9 cellular contexts compared by ENCODE assay signal in genomic region chr17:77246110-77247047, GRCh38.
DNase-seq lines count a peak whose midpoint lies in the region; ATAC-seq, FAIRE-seq and TF ChIP-seq lines count a peak whose summit lies in the region.
"Had no signal": no experiment of that assay in that cellular context is flagged by ENCODE, and none has a peak within 500 bp of the region (broad histone marks: within the 10 kb centered on the region; RNA-seq: fewer than 3 reads in every experiment).

No MANE protein-coding gene starts in this region.

- peaks cover 14% of the 10 kb centered on the region for H3K27me3 Mint-ChIP-seq in activated CD4-positive, alpha-beta memory T cell treated with anti-CD3 and anti-CD28 coated beads for 36 hours

- no peaks in the 10 kb centered on the region for H3K9me3 Mint-ChIP-seq in activated CD4-positive, alpha-beta memory T cell treated with anti-CD3 and anti-CD28 coated beads for 36 hours

- H3K4me1 ChIP-seq in keratinocyte (ENCODE audit: control insufficient read depth, extremely low read depth, insufficient read depth, low read length) (peaks cover 7% of the 10 kb centered on the region), thymus (ENCODE audit: control insufficient read depth, insufficient read depth, low read length) (peaks cover 2% of the 10 kb centered on the region)

- H3K9me3 ChIP-seq in keratinocyte (ENCODE audit: control insufficient read depth, low read depth, low read length) (no peaks in the 10 kb centered on the region), thymus (ENCODE audit: control insufficient read depth) (no peaks in the 10 kb centered on the region)

- no peaks in the 10 kb centered on the region for H4K20me1 ChIP-seq in keratinocyte (ENCODE audit: control insufficient read depth, extremely low read depth, insufficient read depth, low read length)

- dilution Hi-C loops in keratinocyte (cut with MboI; ENCODE audit: extremely low pct_ligation_motif_present, low sequenced_read_pairs): no loop called here

- H3K9me1 ChIP-seq in keratinocyte (ENCODE audit: control insufficient read depth, extremely low read depth, insufficient read depth, low read length): no peaks in the 10 kb centered on the region

- H3K27me3 ChIP-seq in keratinocyte (ENCODE audit: control insufficient read depth, extremely low read depth, insufficient read depth, low read length): peaks cover 16% of the 10 kb centered on the region
- no peaks in the 10 kb centered on the region for H3K27me3 ChIP-seq in thymus (ENCODE audit: control insufficient read depth, insufficient read depth)

- no peaks in the 10 kb centered on the region for H3K79me2 ChIP-seq in keratinocyte (ENCODE audit: control insufficient read depth, insufficient read depth, low read length)

- no peaks in the 10 kb centered on the region for H3K36me3 Mint-ChIP-seq in activated CD4-positive, alpha-beta memory T cell treated with anti-CD3 and anti-CD28 coated beads for 36 hours

- no peaks in the 10 kb centered on the region for H3K36me3 ChIP-seq in keratinocyte (ENCODE audit: control insufficient read depth in 2 of 2, extremely low read depth in 1 of 2, insufficient read depth in 2 of 2, low read length in 2 of 2)
- H3K36me3 ChIP-seq in thymus (ENCODE audit: control insufficient read depth, insufficient read depth): no peaks in the 10 kb centered on the region

- DNase-seq in AG04449 (ENCODE audit: low read depth, low spot score) (no peak), keratinocyte (ENCODE audit: low read depth, low spot score) (no peak), KBM-7 (no peak), T1000 (lab: John Stamatoyannopoulos, UW) (no peak)
- no peak for DNase-seq in activated CD4-positive, alpha-beta memory T cell treated with anti-CD3 and anti-CD28 coated beads for 36 hours
- DNase-seq in stimulated activated CD4-positive, alpha-beta T cell treated with anti-CD3 and anti-CD28 coated beads, Interleukin-4, amount 100 ng/mL, for 1 hour: no peak

- FAIRE-seq in keratinocyte (lab: Jason Lieb, UNC): no peak

- peak; percentile 14 for ATAC-seq in GM21723 (IDR thresholded peaks at IDR 0.05; ENCODE audit: unreplicated experiment)

- WGBS in thymus: 34% methylated on average over 34 of the region's 34 CpGs

- in situ Hi-C loops in KBM-7 (cut with MboI; ENCODE audit: low pct_unique_long_range_greater_than_20kb, low sequenced_read_pairs): no loop called here

- CTCF ChIA-PET in AG04449 (lab: Yijun Ruan, JAX): interaction anchor here (3.3 kb wide), 1 partner anchor 160 kb away, joined by 60 read pairs; no protein-coding TSS in a partner anchor
- CTCF ChIA-PET in activated CD4-positive, alpha-beta memory T cell treated with anti-CD3 and anti-CD28 coated beads for 36 hours (lab: Charles Lee): no interaction called here

- intact Hi-C loops in activated CD4-positive, alpha-beta memory T cell treated with anti-CD3 and anti-CD28 coated beads for 36 hours (cut with micrococcal nuclease): loop anchor here (1.0 to 5.0 kb wide), 3 partner anchors 160 to 379 kb away; partner anchors contain the start of gene MGAT5B

- peaks cover 9% of the 10 kb centered on the region for H3K4me1 Mint-ChIP-seq in activated CD4-positive, alpha-beta memory T cell treated with anti-CD3 and anti-CD28 coated beads for 36 hours (ENCODE audit: low read depth)

- H3K4me3 ChIP-seq in AG04449 (ENCODE audit: low read depth, low read length) (peak overlapping the region; percentile 64), keratinocyte (ENCODE audit: control insufficient read depth in 2 of 3, extremely low read depth in 1 of 3, insufficient read depth in 2 of 3, low read depth in 1 of 3, low read length in 3 of 3) (peak overlapping the region; percentile 23 to 59 (median 47)), thymus (ENCODE audit: low read length) (peak overlapping the region; percentile 37)

- POLR2A ChIA-PET in AG04449 (lab: Yijun Ruan, JAX): no interaction called here
- POLR2A ChIA-PET in activated CD4-positive, alpha-beta memory T cell treated with anti-CD3 and anti-CD28 coated beads for 36 hours (lab: Charles Lee): no interaction called here

- H3K9ac ChIP-seq in keratinocyte (ENCODE audit: control insufficient read depth, extremely low read depth, insufficient read depth, low read length): peak overlapping the region; percentile 55

- no peak overlapping the region for H3K27ac Mint-ChIP-seq in activated CD4-positive, alpha-beta memory T cell treated with anti-CD3 and anti-CD28 coated beads for 36 hours

- peak overlapping the region; percentile 35 for H3K4me3 Mint-ChIP-seq in activated CD4-positive, alpha-beta memory T cell treated with anti-CD3 and anti-CD28 coated beads for 36 hours

- no peak for TF ChIP-seq CTCF in AG04449 (IDR thresholded peaks at IDR 0.05; ENCODE audit: insufficient read depth, low read length, missing control alignments)
- no peak for TF ChIP-seq CTCF in keratinocyte (optimal IDR thresholded peaks at IDR 0.05 in 1 of 3, IDR thresholded peaks at IDR 0.05 in 1 of 3, conservative IDR thresholded peaks at IDR 0.05 in 1 of 3; ENCODE audit: extremely low read depth in 1 of 3, insufficient read depth in 2 of 3, low read length in 3 of 3)

- H3K27ac ChIP-seq in keratinocyte (ENCODE audit: control insufficient read depth, insufficient read depth, low read length) (no peak overlapping the region), thymus (ENCODE audit: low read depth) (no peak overlapping the region)
- H3K27ac ChIP-seq: epithelial cell of prostate had no signal

- H2AFZ ChIP-seq in keratinocyte (ENCODE audit: control insufficient read depth, low read length): no peak overlapping the region

- peak overlapping the region; percentile 75 for H3K4me2 ChIP-seq in keratinocyte (ENCODE audit: control insufficient read depth, extremely low read depth, insufficient read depth, low read depth, low read length)
